ENCODE assay signal across 9 cellular contexts in genomic region chr12:27142102-27142721, GRCh38. TPM values are rescaled to one million over a fixed set of nuclear protein-coding genes. Genes with fewer than 3 reads are reported as not detected.
DNase-seq lines count a peak whose midpoint lies in the region; ATAC-seq, FAIRE-seq and TF ChIP-seq lines count a peak whose summit lies in the region.
"Had no signal": no experiment of that assay in that cellular context is flagged by ENCODE, and none has a peak within 500 bp of the region (broad histone marks: within the 10 kb centered on the region; RNA-seq: fewer than 3 reads in every experiment).

No MANE protein-coding gene starts in this region.

- H2AFZ ChIP-seq in GM23248 (peak overlapping the region; percentile 62), endothelial cell of umbilical vein (ENCODE audit: low read depth, low read length) (no peak overlapping the region)

- H4K20me1 ChIP-seq in GM23248 (ENCODE audit: insufficient read depth) (no peaks in the 10 kb centered on the region), endothelial cell of umbilical vein (replicated peaks; ENCODE audit: control insufficient read depth, extremely low read depth, insufficient read depth, low read length) (no peaks in the 10 kb centered on the region)

- H3K9me3 ChIP-seq in GM23248 (ENCODE audit: low read depth), result no peaks in the 10 kb centered on the region
- H3K9me3 ChIP-seq in endothelial cell of umbilical vein (replicated peaks; ENCODE audit: control insufficient read depth, insufficient read depth, low read length), result no peaks in the 10 kb centered on the region
- no peaks in the 10 kb centered on the region for H3K9me3 ChIP-seq in testis

- peak; percentile 81 for FAIRE-seq in endothelial cell of umbilical vein (lab: Jason Lieb, UNC)

- no peak for TF ChIP-seq POLR2A in endothelial cell of umbilical vein (IDR thresholded peaks at IDR 0.05; ENCODE audit: low read depth, low read length)
- no peak for TF ChIP-seq POLR2A in testis (IDR thresholded peaks at IDR 0.05)

- no peaks in the 10 kb centered on the region for H3K27me3 ChIP-seq in GM23248 (replicated peaks; ENCODE audit: insufficient read depth)
- H3K27me3 ChIP-seq in endothelial cell of umbilical vein (ENCODE audit: control insufficient read depth in 2 of 2, insufficient read depth in 2 of 2, low read length in 2 of 2), result no peaks in the 10 kb centered on the region
- no peaks in the 10 kb centered on the region for H3K27me3 ChIP-seq in testis

- DNase-seq in C1 segment of cervical spinal cord (lab: John Stamatoyannopoulos, UW), result peak in 8 of 14 donors; percentile 4 to 33 (median 12)
- peak; percentile 85 for DNase-seq in GM23248
- peak; percentile 58 for DNase-seq in NCI-H2227 treated with DMSO at 0.1 percent for 48 hours (lab: John Stamatoyannopoulos, UW)
- peak; percentile 32 for DNase-seq in activated CD4-positive, CD25-positive, alpha-beta regulatory T cell treated with anti-CD3 and anti-CD28 coated beads, Interleukin-2, amount 50 U/mL, for 72 hours
- peak; percentile 83 for DNase-seq in endothelial cell of umbilical vein (ENCODE audit: low read depth, low spot score)
- DNase-seq in middle frontal gyrus (ENCODE audit: extremely low spot score, low spot score), result peak; percentile 47
- DNase-seq in testis, result peak; percentile 79

- dilution Hi-C loops in endothelial cell of umbilical vein (cut with MboI; ENCODE audit: extremely low pct_ligation_motif_present, low sequenced_read_pairs), result no loop called here

- in situ Hi-C loops in GM23248 (cut with MboI), result no loop called here

- no peaks in the 10 kb centered on the region for H3K9me2 ChIP-seq in GM23248 (ENCODE audit: insufficient read depth)

- CTCF ChIA-PET in endothelial cell of umbilical vein (lab: Charles Lee), result interaction anchor here (0.7 to 3.1 kb wide), 5 partner anchors 70 to 164 kb away, joined by 3 to 28 read pairs (median 8); no protein-coding TSS in a partner anchor

- no peak overlapping the region for H3K27ac ChIP-seq in GM23248
- no peak overlapping the region for H3K27ac ChIP-seq in endothelial cell of umbilical vein (ENCODE audit: insufficient read depth, low read depth, low read length)
- no peak overlapping the region for H3K27ac ChIP-seq in testis

- H3F3A ChIP-seq in GM23248 (ENCODE audit: insufficient read depth), result no peaks in the 10 kb centered on the region

- H3K9me1 ChIP-seq in endothelial cell of umbilical vein (replicated peaks; ENCODE audit: control insufficient read depth, extremely low read depth, insufficient read depth, low read length), result no peaks in the 10 kb centered on the region

- H3K4me1 ChIP-seq in GM23248 (ENCODE audit: insufficient read depth), result peaks cover 11% of the 10 kb centered on the region
- H3K4me1 ChIP-seq in endothelial cell of umbilical vein (ENCODE audit: control insufficient read depth, extremely low read depth, insufficient read depth, low read length), result peaks cover 2% of the 10 kb centered on the region
- no peaks in the 10 kb centered on the region for H3K4me1 ChIP-seq in testis

- H3K9ac ChIP-seq in GM23248 (no peak overlapping the region), endothelial cell of umbilical vein (replicated peaks; ENCODE audit: extremely low read depth, insufficient read depth, low read length) (no peak overlapping the region)

- no peaks in the 10 kb centered on the region for H3K79me2 ChIP-seq in GM23248 (ENCODE audit: insufficient read depth)
- H3K79me2 ChIP-seq in endothelial cell of umbilical vein (ENCODE audit: control insufficient read depth, insufficient read depth, low read length), result no peaks in the 10 kb centered on the region

- POLR2A ChIA-PET in endothelial cell of umbilical vein (lab: Charles Lee), result no interaction called here

- intact Hi-C loops in endothelial cell of umbilical vein (cut with micrococcal nuclease), result loop anchor here (1.0 to 5.0 kb wide), 6 partner anchors 100 to 243 kb away; partner anchors contain the start of gene STK38L
- intact Hi-C loops in testis (cut with DNase I; ENCODE audit: low total_unique reads), result no loop called here

- no TSS peak for BruUV-seq in endothelial cell of umbilical vein (replicated peaks; lab: Mats Ljungman, UMichigan)

- H3K36me3 ChIP-seq in GM23248 (ENCODE audit: low read depth) (no peaks in the 10 kb centered on the region), endothelial cell of umbilical vein (ENCODE audit: control insufficient read depth in 2 of 2, extremely low read depth in 1 of 2, insufficient read depth in 2 of 2, low read length in 2 of 2) (no peaks in the 10 kb centered on the region), testis (ENCODE audit: low read depth, missing control alignments) (no peaks in the 10 kb centered on the region)

- no peak for ATAC-seq in HG03460 (IDR thresholded peaks at IDR 0.05; ENCODE audit: unreplicated experiment)

- 18 to 22% methylated on average over 3 of the region's 3 CpGs for WGBS in GM23248 (ENCODE audit: low coverage in 1 of 2, low lambda C conversion rate in 2 of 2, missing lambda C conversion rate in 2 of 2), 2 experiments
- 35 to 40% methylated on average over 3 of the region's 3 CpGs for WGBS in testis, 2 donors

- H3K4me3 ChIP-seq in GM23248 (no peak overlapping the region), endothelial cell of umbilical vein (replicated peaks in 1 of 3; ENCODE audit: insufficient read depth in 1 of 3, low read depth in 1 of 3, low read length in 3 of 3) (no peak overlapping the region), testis (no peak overlapping the region)

- H3K4me2 ChIP-seq in GM23248 (ENCODE audit: unreplicated experiment) (no peak overlapping the region), endothelial cell of umbilical vein (ENCODE audit: insufficient read depth, low read length) (no peak overlapping the region)

- TF ChIP-seq CTCF in endothelial cell of umbilical vein (IDR thresholded peaks at IDR 0.05; ENCODE audit: extremely low read depth in 1 of 2, insufficient read depth in 1 of 2, low read depth in 1 of 2, low read length in 2 of 2) (peak; percentile 79 to 86), testis (IDR thresholded peaks at IDR 0.05) (peak; percentile 48 to 74 (median 65))

TF ChIP-seq in endothelial cell of umbilical vein, 7 proteins besides CTCF, POLR2A, EP300 and RAD21:
- no peak for TF ChIP-seq MYC (IDR thresholded peaks at IDR 0.05; ENCODE audit: low read depth, low read length)
- no peak for TF ChIP-seq FOS (IDR thresholded peaks at IDR 0.05; ENCODE audit: borderline replicate concordance, insufficient read depth, low read length)
- TF ChIP-seq POLR2AphosphoS5 (IDR thresholded peaks at IDR 0.05; ENCODE audit: insufficient read depth, low read depth, low read length), result no peak
- no peak for TF ChIP-seq JUN (IDR thresholded peaks at IDR 0.05; ENCODE audit: borderline replicate concordance, insufficient read depth, insufficient read length, low read depth)
- no peak for TF ChIP-seq GATA2 (IDR thresholded peaks at IDR 0.05; ENCODE audit: insufficient read depth, insufficient read length, low read depth, low read length)
- no peak for TF ChIP-seq MAX (IDR thresholded peaks at IDR 0.05; ENCODE audit: insufficient read depth, insufficient read length)
- TF ChIP-seq EZH2 (IDR thresholded peaks at IDR 0.05; ENCODE audit: borderline replicate concordance, low read depth, low read length, severe bottlenecking), result no peak

RNA-seq across cellular contexts. Expression of gene C12orf71, which starts 59.8 kb away (rescaled TPM):
- not detected in 2 replicates for total RNA-seq in GM23248 (2014; rRNA removed; shearing (Covaris generic))
- polyA plus RNA-seq in GM23248 (2016; fragmentation: Nextera tagmentation; extraction: Ambion mirVana) (not detected in 2 replicates), endothelial cell of umbilical vein (not detected in 2 replicates), testis (ENCODE audit: insufficient read depth, low read depth, low replicate concordance) (4.5 TPM)
- total RNA-seq in endothelial cell of umbilical vein (not detected in 2 replicates), testis (under 1 TPM in 1 of 2 donors, not detected in 1; 0.81 TPM)
- not detected in 2 replicates for polyA plus RNA-seq in endothelial cell of umbilical vein (2011; cell fraction: cytosol; rRNA removed)
- polyA plus RNA-seq in endothelial cell of umbilical vein (2011; cell fraction: nucleus; rRNA removed), result not detected in 2 replicates
- polyA plus RNA-seq in endothelial cell of umbilical vein (2012), result not detected in 2 replicates
- not detected in 2 replicates for polyA minus RNA-seq in endothelial cell of umbilical vein
- polyA minus RNA-seq in endothelial cell of umbilical vein (2011; cell fraction: cytosol; rRNA and poly(A)+ RNA removed), result not detected
- polyA minus RNA-seq in endothelial cell of umbilical vein (2011; cell fraction: nucleus; rRNA and poly(A)+ RNA removed), result not detected in 2 replicates
- total RNA-seq: temporal lobe had no signal

Comparison
In these comparisons a context has a peak if more than half of its experiments do, and no peak if none do; other contexts are left out.
1. DNase-seq: peak in every context shown above with its lines; median percentile 85 in GM23248; 83 in endothelial cell of umbilical vein; 79 in testis; 58 in NCI-H2227 treated with DMSO at 0.1 percent for 48 hours; 47 in middle frontal gyrus; 32 in activated CD4-positive, CD25-positive, alpha-beta regulatory T cell treated with anti-CD3 and anti-CD28 coated beads, Interleukin-2, amount 50 U/mL, for 72 hours; 12 in C1 segment of cervical spinal cord.